Comparison of ENCODE assay signal across 1 cellular context in genomic region chr6:154766288-154766687, GRCh38.
TF ChIP-seq lines count a peak whose summit lies in the region.

No MANE protein-coding gene starts in this region.

TF ChIP-seq in SK-N-SH treated with all-trans-retinoic acid at 6 μM for 48 hours, 23 proteins besides CTCF, POLR2A, EP300 and RAD21 (continued from another document):
- no peak for TF ChIP-seq TSHZ2 (CRISPR knock-in tag; IDR thresholded peaks at IDR 0.05)
